ENCODE assay signal across 7 cellular contexts in the genomic region with DNA sequence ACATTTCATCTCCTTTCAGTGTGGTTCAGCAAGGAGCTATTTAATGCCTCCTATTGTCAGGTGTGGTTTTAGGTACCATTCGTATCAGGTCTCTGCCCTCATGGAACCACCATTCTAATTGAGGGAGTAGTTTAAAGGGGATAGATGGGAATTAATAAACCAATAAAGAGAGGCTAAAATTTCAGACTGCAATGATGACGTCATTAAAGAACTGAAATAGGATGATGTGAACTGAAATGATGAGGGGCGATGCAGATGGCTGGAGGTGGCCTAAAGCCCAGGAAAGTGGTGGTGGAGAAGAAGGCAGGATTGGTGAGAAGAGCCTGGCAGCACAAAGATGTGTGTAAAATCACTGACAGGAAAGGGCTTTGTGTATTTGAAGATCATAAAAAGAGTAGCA.
"Had no signal": no experiment of that assay in that cellular context is flagged by ENCODE, and none has a peak within 500 bp of the region (broad histone marks: within the 10 kb centered on the region; RNA-seq: fewer than 3 reads in every experiment).

No MANE protein-coding gene starts in this region.

- H3K27ac ChIP-seq: HL-60, KMS-11 had no signal

- H3K9ac ChIP-seq: KMS-11 had no signal

- FAIRE-seq: HTR-8/SVneo had no signal

- H3K4me2 ChIP-seq: KMS-11 had no signal

- DNase-seq: IMR-90, Karpas-422, KBM-7, KG1 had no signal
